ENCODE assay signal across 12 cellular contexts in the genomic region with DNA sequence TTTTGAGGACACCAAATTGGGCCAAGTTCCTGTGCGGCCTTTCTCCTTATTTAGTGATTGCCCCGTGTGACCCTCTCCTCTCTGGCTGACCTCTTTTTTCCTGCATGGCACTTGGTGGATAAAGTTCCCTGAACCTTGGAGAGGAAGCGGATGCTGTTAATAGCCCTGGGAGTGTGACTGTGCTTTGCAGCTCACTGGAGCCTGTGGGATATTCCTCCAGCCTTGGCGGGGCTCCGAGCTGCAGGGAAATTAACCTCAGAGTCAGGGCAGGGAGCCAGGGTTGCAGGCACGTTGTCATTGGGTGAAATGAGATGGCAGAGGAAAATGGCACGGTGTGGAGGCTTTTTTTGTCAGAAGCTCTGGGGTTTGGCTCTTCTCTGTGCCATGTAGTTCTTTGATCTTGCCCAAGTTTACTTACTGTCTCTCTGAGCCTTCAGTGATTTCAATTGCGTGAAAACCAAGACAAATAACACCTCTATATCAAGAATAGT. TPM values are rescaled to one million over a fixed set of nuclear protein-coding genes. Genes with fewer than 3 reads are reported as not detected.
DNase-seq lines count a peak whose midpoint lies in the region; ATAC-seq, FAIRE-seq and TF ChIP-seq lines count a peak whose summit lies in the region.
"Had no signal": no experiment of that assay in that cellular context is flagged by ENCODE, and none has a peak within 500 bp of the region (broad histone marks: within the 10 kb centered on the region; RNA-seq: fewer than 3 reads in every experiment).

No MANE protein-coding gene starts in this region.

- H3K4me2 ChIP-seq in H9 (ENCODE audit: insufficient read depth, insufficient read length, low read length) (no peak overlapping the region), keratinocyte (ENCODE audit: control insufficient read depth, extremely low read depth, insufficient read depth, low read depth, low read length) (peak overlapping the region; percentile 20)

- TF ChIP-seq CTCF in H9 (conservative IDR thresholded peaks at IDR 0.05) (no peak), keratinocyte (optimal IDR thresholded peaks at IDR 0.05 in 1 of 3, IDR thresholded peaks at IDR 0.05 in 1 of 3, conservative IDR thresholded peaks at IDR 0.05 in 1 of 3; ENCODE audit: extremely low read depth in 1 of 3, insufficient read depth in 2 of 3, low read length in 3 of 3) (no peak), omental fat pad (IDR thresholded peaks at IDR 0.05) (no peak)

- H3K4ac ChIP-seq in H9 (ENCODE audit: low read depth, low read length) = no peak overlapping the region

- H3K27me3 Mint-ChIP-seq in H9 (ENCODE audit: low read depth) = no peaks in the 10 kb centered on the region

- H4K91ac ChIP-seq in H9 (ENCODE audit: insufficient read length, low read depth, low read length) = no peak overlapping the region

- no peak overlapping the region for H2BK15ac ChIP-seq in H9 (ENCODE audit: low read depth, low read length)

- no peak overlapping the region for H2BK120ac ChIP-seq in H9 (ENCODE audit: low read depth, low read length, poor library complexity, severe bottlenecking)

- H4K8ac ChIP-seq in H9 (replicated peaks; ENCODE audit: insufficient read length, low read depth, low read length) = no peak overlapping the region

- ATAC-seq in HG03139 (IDR thresholded peaks at IDR 0.05; ENCODE audit: unreplicated experiment) (no peak), omental fat pad (ENCODE audit: low FRiP score) (no peak), HG03108 (IDR thresholded peaks at IDR 0.05; ENCODE audit: unreplicated experiment) (no peak), HG03039 (IDR thresholded peaks at IDR 0.05; ENCODE audit: unreplicated experiment) (no peak)

- H4K5ac ChIP-seq in H9 (ENCODE audit: insufficient read length, low read depth, low read length) = no peak overlapping the region

- no peaks in the 10 kb centered on the region for H3K9me3 Mint-ChIP-seq in H9

- no peak overlapping the region for H2BK5ac ChIP-seq in H9 (ENCODE audit: insufficient read length, low read length)

- H3K4me1 Mint-ChIP-seq in H9 = no peaks in the 10 kb centered on the region

- H3K27me3 ChIP-seq in H9 (ENCODE audit: insufficient read depth, low read length) (no peaks in the 10 kb centered on the region), keratinocyte (ENCODE audit: control insufficient read depth, extremely low read depth, insufficient read depth, low read length) (no peaks in the 10 kb centered on the region), skeletal muscle tissue (ENCODE audit: control insufficient read depth in 3 of 3, insufficient read depth in 3 of 3, low read length in 3 of 3) (no peaks in the 10 kb centered on the region)

- no peak for DNase-seq in H9
- peak; percentile 12 for DNase-seq in cerebellar cortex (ENCODE audit: low spot score)
- no peak for DNase-seq in keratinocyte (ENCODE audit: low read depth, low spot score)
- no peak for DNase-seq in omental fat pad (ENCODE audit: low spot score)
- DNase-seq: DMS53, NCI-H1105 had no signal

- peak overlapping the region in 2 of 3 experiments; percentile 9 to 21; a peak in 2 of 7 replicates for H3K27ac Mint-ChIP-seq in H9

- dilution Hi-C loops in keratinocyte (cut with MboI; ENCODE audit: extremely low pct_ligation_motif_present, low sequenced_read_pairs) = no loop called here

- H3K27ac ChIP-seq in H9 (ENCODE audit: insufficient read length, low read depth, low read length) (no peak overlapping the region), keratinocyte (ENCODE audit: control insufficient read depth, insufficient read depth, low read length) (no peak overlapping the region), skeletal muscle tissue (ENCODE audit: low read depth, low read length) (peak overlapping the region; percentile 68)

- no peak overlapping the region for H3K56ac ChIP-seq in H9 (ENCODE audit: insufficient read length, low read depth, low read length)

- H3K18ac ChIP-seq in H9 (ENCODE audit: insufficient read length, low read depth, low read length) = no peak overlapping the region

- no peak overlapping the region for H2BK12ac ChIP-seq in H9 (ENCODE audit: insufficient read length, low read depth, low read length)

- H3K79me2 ChIP-seq in H9 (ENCODE audit: insufficient read depth, low read length) (no peaks in the 10 kb centered on the region), keratinocyte (ENCODE audit: control insufficient read depth, insufficient read depth, low read length) (no peaks in the 10 kb centered on the region)

- H3K9me1 ChIP-seq in keratinocyte (ENCODE audit: control insufficient read depth, extremely low read depth, insufficient read depth, low read length) = no peaks in the 10 kb centered on the region

- FAIRE-seq in keratinocyte (lab: Jason Lieb, UNC) = no peak
- FAIRE-seq: bronchial epithelial cell had no signal

- H3K36me3 ChIP-seq in keratinocyte (ENCODE audit: control insufficient read depth in 2 of 2, extremely low read depth in 1 of 2, insufficient read depth in 2 of 2, low read length in 2 of 2) (no peaks in the 10 kb centered on the region), skeletal muscle tissue (ENCODE audit: control insufficient read depth in 3 of 3, insufficient read depth in 3 of 3, low read length in 3 of 3) (no peaks in the 10 kb centered on the region)

- H2AK5ac ChIP-seq in H9 (ENCODE audit: insufficient read length, low read length) = no peak overlapping the region

- H2AFZ ChIP-seq in H9 (ENCODE audit: low read length) (no peak overlapping the region), keratinocyte (ENCODE audit: control insufficient read depth, low read length) (peak overlapping the region; percentile 20)

- H3K36me3 Mint-ChIP-seq in H9 (ENCODE audit: insufficient read depth in 1 of 3, low read depth in 3 of 3) = no peaks in the 10 kb centered on the region

- H3K9ac ChIP-seq in H9 (ENCODE audit: extremely low read depth, insufficient read length, low read length) (no peak overlapping the region), keratinocyte (ENCODE audit: control insufficient read depth, extremely low read depth, insufficient read depth, low read length) (no peak overlapping the region), skeletal muscle tissue (ENCODE audit: low read depth in 1 of 3, low read length in 3 of 3) (no peak overlapping the region)

- no peak overlapping the region for H3T11ph ChIP-seq in H9 (ENCODE audit: low read length)

- H3K4me1 ChIP-seq in H9 (ENCODE audit: insufficient read depth, low read length) (no peaks in the 10 kb centered on the region), keratinocyte (ENCODE audit: control insufficient read depth, extremely low read depth, insufficient read depth, low read length) (no peaks in the 10 kb centered on the region), skeletal muscle tissue (ENCODE audit: control insufficient read depth in 3 of 3, insufficient read depth in 3 of 3, low read length in 3 of 3) (peaks cover 18 to 30% (median 21%) of the 10 kb centered on the region in 3 donors)

- WGBS in H9 (ENCODE audit: extremely low coverage, insufficient read length, low lambda C conversion rate) = no CpG with 5 or more reads among the region's 8 CpGs

- no peak overlapping the region for H3K23ac ChIP-seq in H9 (ENCODE audit: insufficient read length, low read depth, low read length)

- no peaks in the 10 kb centered on the region for H3K9me3 ChIP-seq in H9 (ENCODE audit: control insufficient read depth, low read depth, low read length)
- no peaks in the 10 kb centered on the region for H3K9me3 ChIP-seq in keratinocyte (ENCODE audit: control insufficient read depth, low read depth, low read length)
- no peaks in the 10 kb centered on the region for H3K9me3 ChIP-seq in skeletal muscle tissue (ENCODE audit: control insufficient read depth in 3 of 3, low read length in 3 of 3)

- H4K20me1 ChIP-seq in H9 (ENCODE audit: control insufficient read depth, insufficient read depth, insufficient read length) = no peaks in the 10 kb centered on the region
- H4K20me1 ChIP-seq in keratinocyte (ENCODE audit: control insufficient read depth, extremely low read depth, insufficient read depth, low read length) = no peaks in the 10 kb centered on the region

- H2BK20ac ChIP-seq in H9 (ENCODE audit: low read depth, low read length, poor library complexity, severe bottlenecking) = no peak overlapping the region

- no peak overlapping the region for H3K4me3 Mint-ChIP-seq in H9

- H3K79me1 ChIP-seq in H9 (ENCODE audit: insufficient read depth, low read depth, low read length, poor library complexity, severe bottlenecking) = no peaks in the 10 kb centered on the region

- H3K14ac ChIP-seq in H9 (ENCODE audit: insufficient read depth, low read length) = no peak overlapping the region

- no peaks in the 10 kb centered on the region for H3K23me2 ChIP-seq in H9 (ENCODE audit: insufficient read length, low read depth, low read length, poor library complexity, severe bottlenecking)

- H3K4me3 ChIP-seq in keratinocyte (ENCODE audit: control insufficient read depth in 2 of 3, extremely low read depth in 1 of 3, insufficient read depth in 2 of 3, low read depth in 1 of 3, low read length in 3 of 3) (no peak overlapping the region), skeletal muscle tissue (ENCODE audit: low read length in 3 of 3) (peak overlapping the region in 1 of 3 donors; percentile 23)

RNA-seq across cellular contexts. Expression of a gene that starts 1.0 kb away (rescaled TPM):
- total RNA-seq in H9 (2021) (not detected in 2 replicates), skeletal muscle tissue (not detected), omental fat pad (not detected)
- polyA plus RNA-seq in keratinocyte = not detected in 3 replicates
- polyA plus RNA-seq in keratinocyte (2011; ENCODE audit: low read depth) = not detected
- not detected in 2 replicates for polyA plus RNA-seq in keratinocyte (2011; cell fraction: cytosol; rRNA removed)
- not detected in 2 replicates for polyA plus RNA-seq in keratinocyte (2011; cell fraction: nucleus; rRNA removed)
- polyA plus RNA-seq in keratinocyte (2012; ENCODE audit: low replicate concordance) = not detected in 2 replicates
- not detected in 3 replicates for polyA minus RNA-seq in keratinocyte
- not detected for polyA minus RNA-seq in keratinocyte (2011; cell fraction: cytosol; rRNA and poly(A)+ RNA removed)
- polyA minus RNA-seq in keratinocyte (2011; cell fraction: nucleus; rRNA and poly(A)+ RNA removed) = not detected in 2 replicates
- total RNA-seq: bronchial epithelial cell had no signal

RNA-seq across cellular contexts. Expression of a gene that starts 6.1 kb away (rescaled TPM):
- total RNA-seq in H9 (2021) (not detected in 2 replicates), skeletal muscle tissue (not detected), omental fat pad (not detected)
- not detected in 3 replicates for polyA plus RNA-seq in keratinocyte
- not detected for polyA plus RNA-seq in keratinocyte (2011; ENCODE audit: low read depth)
- polyA plus RNA-seq in keratinocyte (2011; cell fraction: cytosol; rRNA removed) = not detected in 2 replicates
- polyA plus RNA-seq in keratinocyte (2011; cell fraction: nucleus; rRNA removed) = not detected in 2 replicates
- polyA plus RNA-seq in keratinocyte (2012; ENCODE audit: low replicate concordance) = not detected in 2 replicates
- not detected in 3 replicates for polyA minus RNA-seq in keratinocyte
- not detected for polyA minus RNA-seq in keratinocyte (2011; cell fraction: cytosol; rRNA and poly(A)+ RNA removed)
- not detected in 2 replicates for polyA minus RNA-seq in keratinocyte (2011; cell fraction: nucleus; rRNA and poly(A)+ RNA removed)
- total RNA-seq: bronchial epithelial cell had no signal
- polyA plus RNA-seq: thymus had no signal
